20 cellular contexts compared by ENCODE assay signal in genomic region chr19:7386769-7387168, GRCh38. TPM values are rescaled to one million over a fixed set of nuclear protein-coding genes. Genes with fewer than 3 reads are reported as not detected.
DNase-seq lines count a peak whose midpoint lies in the region; ATAC-seq and TF ChIP-seq lines count a peak whose summit lies in the region.
"Had no signal": no experiment of that assay in that cellular context is flagged by ENCODE, and none has a peak within 500 bp of the region (broad histone marks: within the 10 kb centered on the region; RNA-seq: fewer than 3 reads in every experiment).

No MANE protein-coding gene starts in this region.

- no peak overlapping the region for H2BK15ac ChIP-seq in neuronal stem cell (ENCODE audit: low read length)

- H4K8ac ChIP-seq in neuronal stem cell (ENCODE audit: low read depth, low read length): no peak overlapping the region

- H3K27ac Mint-ChIP-seq in activated naive CD4-positive, alpha-beta T cell treated with anti-CD3 and anti-CD28 coated beads for 36 hours: peak overlapping the region; percentile 74
- peak overlapping the region; percentile 96 for H3K27ac Mint-ChIP-seq in activated CD4-positive, alpha-beta memory T cell treated with anti-CD3 and anti-CD28 coated beads for 36 hours
- H3K27ac Mint-ChIP-seq: activated naive CD8-positive, alpha-beta T cell treated with anti-CD3 and anti-CD28 coated beads, Interleukin-2, amount 10 ng/mL, durations not matched to agents 7 days and 5 days; neural progenitor cell had no signal

- intact Hi-C loops in activated naive CD4-positive, alpha-beta T cell treated with anti-CD3 and anti-CD28 coated beads for 36 hours (cut with micrococcal nuclease): no loop called here
- intact Hi-C loops in activated CD4-positive, alpha-beta memory T cell treated with anti-CD3 and anti-CD28 coated beads for 36 hours (cut with micrococcal nuclease): loop anchor here (1.0 to 10.0 kb wide), 2 partner anchors 106 to 288 kb away; partner anchors contain the start of gene MCEMP1

- no peak overlapping the region for H2BK120ac ChIP-seq in neuronal stem cell (ENCODE audit: low read depth, low read length)

- no peak overlapping the region for H2BK12ac ChIP-seq in neuronal stem cell (ENCODE audit: low read length)

- DNase-seq in activated naive CD4-positive, alpha-beta T cell treated with anti-CD3 and anti-CD28 coated beads for 36 hours: no peak
- DNase-seq in activated naive CD4-positive, alpha-beta T cell (lab: John Stamatoyannopoulos, UW): no peak
- DNase-seq in GM12864 (ENCODE audit: low read depth) (no peak), neuronal stem cell (ENCODE audit: low spot score) (no peak), SJCRH30 (no peak), DMS79 treated with DMSO at 0.1 percent for 48 hours (lab: John Stamatoyannopoulos, UW) (no peak)
- DNase-seq in activated CD4-positive, alpha-beta memory T cell treated with anti-CD3 and anti-CD28 coated beads for 36 hours: peak; percentile 11
- DNase-seq: activated naive CD8-positive, alpha-beta T cell treated with anti-CD3 and anti-CD28 coated beads, Interleukin-2, amount 10 ng/mL, durations not matched to agents 7 days and 5 days; esophagus squamous epithelium; gastrocnemius medialis; hypothalamus; NCI-H2081 treated with DMSO at 0.1 percent for 48 hours; NCI-H446; SHP77; sigmoid colon; SW 1271 had no signal

- no peak overlapping the region for H4K91ac ChIP-seq in neuronal stem cell (ENCODE audit: low read depth, low read length, poor library complexity)

- no peak overlapping the region for H2AFZ ChIP-seq in neuronal stem cell (ENCODE audit: low read length)
- H2AFZ ChIP-seq: neural progenitor cell had no signal

- peaks cover 4% of the 10 kb centered on the region for H3K79me1 ChIP-seq in neuronal stem cell (ENCODE audit: low read depth, low read length)

- WGBS in neuronal stem cell (ENCODE audit: extremely low coverage in 2 of 2, insufficient read length in 2 of 2, insufficient replicate concordance in 1 of 2), 2 donors: no CpG with 5 or more reads among the region's 8 CpGs

- ATAC-seq in GM19452 (IDR thresholded peaks at IDR 0.05; ENCODE audit: unreplicated experiment): no peak
- ATAC-seq: gastrocnemius medialis had no signal

- no peaks in the 10 kb centered on the region for H3K9me3 Mint-ChIP-seq in activated naive CD4-positive, alpha-beta T cell treated with anti-CD3 and anti-CD28 coated beads for 36 hours
- H3K9me3 Mint-ChIP-seq in activated CD4-positive, alpha-beta memory T cell treated with anti-CD3 and anti-CD28 coated beads for 36 hours: no peaks in the 10 kb centered on the region
- H3K9me3 Mint-ChIP-seq: activated naive CD8-positive, alpha-beta T cell treated with anti-CD3 and anti-CD28 coated beads, Interleukin-2, amount 10 ng/mL, durations not matched to agents 7 days and 5 days; endodermal cell; neural progenitor cell had no signal

- peak overlapping the region; percentile 35 for H3K4me3 ChIP-seq in GM12864 (ENCODE audit: low read depth, low read length)
- no peak overlapping the region for H3K4me3 ChIP-seq in neuronal stem cell (ENCODE audit: low read length in 2 of 2)
- H3K4me3 ChIP-seq in SJCRH30: no peak overlapping the region
- H3K4me3 ChIP-seq: gastrocnemius medialis, neural progenitor cell, sigmoid colon had no signal

- peaks cover 0 to 2% of the 10 kb centered on the region in 2 donors for H3K9me3 ChIP-seq in neuronal stem cell (replicated peaks in 1 of 2; ENCODE audit: control insufficient read depth in 2 of 2, insufficient read depth in 1 of 2, low read depth in 1 of 2, low read length in 2 of 2)
- no peaks in the 10 kb centered on the region for H3K9me3 ChIP-seq in SJCRH30 (replicated peaks)
- H3K9me3 ChIP-seq: esophagus squamous epithelium, gastrocnemius medialis, sigmoid colon had no signal

- no peaks in the 10 kb centered on the region for H3K27me3 Mint-ChIP-seq in activated naive CD4-positive, alpha-beta T cell treated with anti-CD3 and anti-CD28 coated beads for 36 hours (ENCODE audit: low read depth)
- no peaks in the 10 kb centered on the region for H3K27me3 Mint-ChIP-seq in activated CD4-positive, alpha-beta memory T cell treated with anti-CD3 and anti-CD28 coated beads for 36 hours
- H3K27me3 Mint-ChIP-seq: activated naive CD8-positive, alpha-beta T cell treated with anti-CD3 and anti-CD28 coated beads, Interleukin-2, amount 10 ng/mL, durations not matched to agents 7 days and 5 days had no signal

- no peak overlapping the region for H3K18ac ChIP-seq in neuronal stem cell (ENCODE audit: low read length)

- no peak overlapping the region for H3K14ac ChIP-seq in neuronal stem cell (ENCODE audit: low read length)

- H3K27me3 ChIP-seq in neuronal stem cell (ENCODE audit: control insufficient read depth in 3 of 3, insufficient read depth in 3 of 3, low read depth in 1 of 3, low read length in 3 of 3) (no peaks in the 10 kb centered on the region), SJCRH30 (no peaks in the 10 kb centered on the region)
- H3K27me3 ChIP-seq: esophagus squamous epithelium, gastrocnemius medialis, neural progenitor cell, sigmoid colon had no signal

- no peak overlapping the region for H3K4me3 Mint-ChIP-seq in activated naive CD4-positive, alpha-beta T cell treated with anti-CD3 and anti-CD28 coated beads for 36 hours
- no peak overlapping the region for H3K4me3 Mint-ChIP-seq in activated CD4-positive, alpha-beta memory T cell treated with anti-CD3 and anti-CD28 coated beads for 36 hours
- H3K4me3 Mint-ChIP-seq: activated naive CD8-positive, alpha-beta T cell treated with anti-CD3 and anti-CD28 coated beads, Interleukin-2, amount 10 ng/mL, durations not matched to agents 7 days and 5 days; endodermal cell; neural progenitor cell had no signal

- H3K23ac ChIP-seq in neuronal stem cell (ENCODE audit: low read depth, low read length, poor library complexity): peak overlapping the region; percentile 6

- POLR2A ChIA-PET in activated CD4-positive, alpha-beta memory T cell treated with anti-CD3 and anti-CD28 coated beads for 36 hours (lab: Charles Lee): interaction anchor here (0.9 to 1.6 kb wide), 7 partner anchors 8 to 317 kb away, joined by 3 to 7 read pairs (median 5); partner anchors contain the start of genes MCOLN1 and ZNF557

- no peak overlapping the region for H3K9ac ChIP-seq in neuronal stem cell (ENCODE audit: low read depth, low read length, poor library complexity)
- H3K9ac ChIP-seq: neural progenitor cell had no signal

- no peaks in the 10 kb centered on the region for H3K4me1 ChIP-seq in neuronal stem cell (ENCODE audit: control insufficient read depth in 2 of 2, insufficient read depth in 1 of 2, low read depth in 1 of 2, low read length in 2 of 2)
- no peaks in the 10 kb centered on the region for H3K4me1 ChIP-seq in SJCRH30
- H3K4me1 ChIP-seq: gastrocnemius medialis, neural progenitor cell had no signal

- no peak for TF ChIP-seq CTCF in GM12864 (IDR thresholded peaks at IDR 0.05; ENCODE audit: low read depth, low read length, missing control alignments)

- H3K4me2 ChIP-seq in neuronal stem cell (ENCODE audit: insufficient read depth, low read length, poor library complexity, severe bottlenecking): no peak overlapping the region
- H3K4me2 ChIP-seq: neural progenitor cell had no signal

- no peak overlapping the region for H3K4ac ChIP-seq in neuronal stem cell (ENCODE audit: low read length)

- peak overlapping the region; percentile 63 for H2AK5ac ChIP-seq in neuronal stem cell (ENCODE audit: low read depth, low read length)

- peaks cover 9% of the 10 kb centered on the region for H3K4me1 Mint-ChIP-seq in activated naive CD4-positive, alpha-beta T cell treated with anti-CD3 and anti-CD28 coated beads for 36 hours (ENCODE audit: low read depth)
- H3K4me1 Mint-ChIP-seq in activated CD4-positive, alpha-beta memory T cell treated with anti-CD3 and anti-CD28 coated beads for 36 hours (ENCODE audit: low read depth): peaks cover 32% of the 10 kb centered on the region
- H3K4me1 Mint-ChIP-seq: activated naive CD8-positive, alpha-beta T cell treated with anti-CD3 and anti-CD28 coated beads, Interleukin-2, amount 10 ng/mL, durations not matched to agents 7 days and 5 days; neural progenitor cell had no signal

- peaks cover 0 to 5% of the 10 kb centered on the region in 2 donors for H3K36me3 ChIP-seq in neuronal stem cell (replicated peaks in 1 of 2; ENCODE audit: control insufficient read depth in 2 of 2, insufficient read depth in 2 of 2, low read length in 2 of 2)
- H3K36me3 ChIP-seq in SJCRH30: no peaks in the 10 kb centered on the region
- H3K36me3 ChIP-seq: esophagus squamous epithelium, gastrocnemius medialis, neural progenitor cell had no signal

- CTCF ChIA-PET in activated naive CD4-positive, alpha-beta T cell treated with anti-CD3 and anti-CD28 coated beads for 36 hours (lab: Charles Lee): interaction anchor here (0.7 to 1.8 kb wide), 2 partner anchors 33 to 74 kb away, joined by 3 to 8 read pairs; no protein-coding TSS in a partner anchor
- CTCF ChIA-PET in activated CD4-positive, alpha-beta memory T cell treated with anti-CD3 and anti-CD28 coated beads for 36 hours (lab: Charles Lee): interaction anchor here (0.5 to 2.1 kb wide), 8 partner anchors 20 to 294 kb away, joined by 3 to 11 read pairs (median 4); partner anchors contain the start of gene TRAPPC5

- H2BK5ac ChIP-seq in neuronal stem cell (ENCODE audit: low read length): no peak overlapping the region

- peaks cover 7% of the 10 kb centered on the region for H3K36me3 Mint-ChIP-seq in activated naive CD4-positive, alpha-beta T cell treated with anti-CD3 and anti-CD28 coated beads for 36 hours (ENCODE audit: low read depth)
- peaks cover 6% of the 10 kb centered on the region for H3K36me3 Mint-ChIP-seq in activated CD4-positive, alpha-beta memory T cell treated with anti-CD3 and anti-CD28 coated beads for 36 hours
- H3K36me3 Mint-ChIP-seq: neural progenitor cell had no signal

- H3K27ac ChIP-seq in neuronal stem cell (replicated peaks; ENCODE audit: low read length): no peak overlapping the region
- no peak overlapping the region for H3K27ac ChIP-seq in SJCRH30
- H3K27ac ChIP-seq: C4-2B, esophagus squamous epithelium, gastrocnemius medialis, neural progenitor cell had no signal

RNA-seq across cellular contexts. Expression of gene ARHGEF18, which starts 38.0 kb away (rescaled TPM):
- 10 to 100 TPM; 24.6 to 28.7 TPM for total RNA-seq in activated naive CD4-positive, alpha-beta T cell treated with anti-CD3 and anti-CD28 coated beads for 36 hours
- total RNA-seq in activated CD4-positive, alpha-beta memory T cell treated with anti-CD3 and anti-CD28 coated beads for 36 hours: 10 to 100 TPM; 36.9 to 37.1 TPM
- 15.2 TPM for polyA plus RNA-seq in neuronal stem cell (2013, experiment 1 of 2)
- 16.1 TPM for polyA plus RNA-seq in neuronal stem cell (2013, experiment 2 of 2)
- total RNA-seq in SJCRH30 (2014; rRNA removed; shearing (Covaris generic)): 18.4 and 19.2 TPM in 2 replicates
